Comparison of ENCODE assay signal across 15 cellular contexts in the genomic region with DNA sequence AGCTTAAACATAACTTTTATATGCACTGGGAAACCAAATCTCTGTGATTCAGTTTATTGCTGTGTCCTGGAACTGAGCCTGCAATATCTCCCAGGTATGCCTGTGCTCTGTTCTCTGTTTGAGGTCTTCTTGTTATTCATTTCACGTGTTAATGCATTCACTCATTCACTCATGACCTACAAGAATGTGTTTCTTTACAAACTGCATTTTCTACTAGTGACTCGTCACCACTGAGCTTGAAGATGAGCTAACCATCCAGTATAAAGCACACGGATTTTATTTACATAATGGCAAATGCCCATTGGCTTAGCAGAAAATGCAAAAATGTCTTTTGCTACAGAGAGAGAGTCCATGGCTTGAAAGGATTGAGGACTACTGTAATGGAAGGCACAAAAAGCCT.
DNase-seq lines count a peak whose midpoint lies in the region; ATAC-seq, FAIRE-seq and TF ChIP-seq lines count a peak whose summit lies in the region.
"Had no signal": no experiment of that assay in that cellular context is flagged by ENCODE, and none has a peak within 500 bp of the region (broad histone marks: within the 10 kb centered on the region; RNA-seq: fewer than 3 reads in every experiment).

No MANE protein-coding gene starts in this region.

- H3K4me3 ChIP-seq in SJSA1 (no peak overlapping the region), fibroblast of mammary gland (ENCODE audit: control insufficient read depth, low read depth, low read length) (no peak overlapping the region), skeletal muscle satellite cell (ENCODE audit: low read length) (no peak overlapping the region), adrenal gland (no peak overlapping the region)
- H3K4me3 ChIP-seq: right lobe of liver, thoracic aorta had no signal

- WGBS in adrenal gland, 4 donors = 54 to 70% (median 63%) methylated on average over 3 of the region's 3 CpGs

- no peak for TF ChIP-seq POLR2A in GM12891 (IDR thresholded peaks at IDR 0.05; ENCODE audit: low read depth, low read length)
- no peak for TF ChIP-seq POLR2A in adrenal gland (IDR thresholded peaks at IDR 0.05)

- H3K27me3 ChIP-seq in SJSA1 (replicated peaks) (no peaks in the 10 kb centered on the region), skeletal muscle satellite cell (ENCODE audit: control insufficient read depth, insufficient read depth, low read length) (no peaks in the 10 kb centered on the region), adrenal gland (no peaks in the 10 kb centered on the region)
- H3K27me3 ChIP-seq: right lobe of liver had no signal

- no peak for DNase-seq in GM12891 (ENCODE audit: insufficient read length, low spot score)
- peak in 1 of 2 experiments; percentile 73 for DNase-seq in SJSA1 (ENCODE audit: low read depth in 1 of 2, low spot score in 2 of 2)
- peak; percentile 96 for DNase-seq in fibroblast of mammary gland (ENCODE audit: low read depth)
- no peak for DNase-seq in stimulated activated naive CD8-positive, alpha-beta T cell treated with anti-CD3 and anti-CD28 coated beads, Interleukin-15, Interleukin-2, amounts not matched to agents 100 U/mL and 50 U/mL, for 24 hours
- DNase-seq in G401 (ENCODE audit: low spot score) = no peak
- no peak for DNase-seq in adrenal gland
- DNase-seq: aorta, DMS79, NCI-H2227 treated with DMSO at 0.1 percent for 48 hours, right lobe of liver had no signal

- H3K36me3 ChIP-seq in SJSA1 = no peaks in the 10 kb centered on the region
- H3K36me3 ChIP-seq in skeletal muscle satellite cell (ENCODE audit: insufficient read depth, low read length) = no peaks in the 10 kb centered on the region
- H3K36me3 ChIP-seq in adrenal gland (replicated peaks in 1 of 2) = no peaks in the 10 kb centered on the region
- H3K36me3 ChIP-seq: right lobe of liver, thoracic aorta had no signal

- no peak overlapping the region for H3K9ac ChIP-seq in skeletal muscle satellite cell (ENCODE audit: low read depth, low read length)

- peak; percentile 43 for FAIRE-seq in GM12891 (lab: Jason Lieb, UNC)
- FAIRE-seq: TTC549 had no signal

- no peak for ATAC-seq in stimulated activated naive CD8-positive, alpha-beta T cell treated with anti-CD3 and anti-CD28 coated beads, Interleukin-15, Interleukin-2, amounts not matched to agents 100 U/mL and 50 U/mL, for 24 hours
- no peak for ATAC-seq in HG02798 (IDR thresholded peaks at IDR 0.05; ENCODE audit: poor library complexity, unreplicated experiment)
- ATAC-seq: Panc1, right lobe of liver had no signal

- intact Hi-C loops in adrenal gland (cut with DNase I) = no loop called here

- H3K4me1 ChIP-seq in SJSA1 (replicated peaks) (peaks cover 17% of the 10 kb centered on the region), skeletal muscle satellite cell (ENCODE audit: control insufficient read depth, insufficient read depth, low read length) (peaks cover 14% of the 10 kb centered on the region), adrenal gland (replicated peaks in 1 of 2) (no peaks in the 10 kb centered on the region)
- H3K4me1 ChIP-seq: right lobe of liver had no signal

- peak overlapping the region; percentile 31 for H3K4me2 ChIP-seq in skeletal muscle satellite cell (ENCODE audit: low read length)

- no peak for TF ChIP-seq CTCF in fibroblast of mammary gland (conservative IDR thresholded peaks at IDR 0.05; ENCODE audit: control insufficient read depth, insufficient read depth, low read depth, low read length)
- no peak for TF ChIP-seq CTCF in adrenal gland (IDR thresholded peaks at IDR 0.05)

- 0 out of 2 replicates have a peak, but pooled peaks cover 3% of the 10 kb centered on the region for H3K9me3 ChIP-seq in SJSA1 (replicated peaks)
- no peaks in the 10 kb centered on the region for H3K9me3 ChIP-seq in skeletal muscle satellite cell (replicated peaks; ENCODE audit: low read length)
- H3K9me3 ChIP-seq in adrenal gland (replicated peaks in 1 of 3) = no peaks in the 10 kb centered on the region
- H3K9me3 ChIP-seq: right lobe of liver, thoracic aorta had no signal

- in situ Hi-C loops in G401 (cut with HindIII; ENCODE audit: low sequenced_read_pairs) = no loop called here

- H3K27ac ChIP-seq in SJSA1 (peak overlapping the region; percentile 31), adrenal gland (no peak overlapping the region)
- H3K27ac ChIP-seq: right lobe of liver, thoracic aorta had no signal

TF ChIP-seq in GM12891, 5 proteins besides CTCF, POLR2A, EP300 and RAD21:
- TF ChIP-seq SPI1 (IDR thresholded peaks at IDR 0.05; ENCODE audit: low read depth, low read length) (no peak), POLR2AphosphoS5 (IDR thresholded peaks at IDR 0.05; ENCODE audit: low read depth, low read length) (no peak), TAF1 (IDR thresholded peaks at IDR 0.05; ENCODE audit: low read depth, low read length) (no peak), PAX5 (IDR thresholded peaks at IDR 0.05; ENCODE audit: insufficient read depth, low read length, severe bottlenecking) (no peak), POU2F2 (IDR thresholded peaks at IDR 0.05; ENCODE audit: low read depth, low read length) (no peak)
